In genomic region chr3:52339612-52340011, GRCh38 we compare ENCODE assay signal across 8 cellular contexts. TPM values are rescaled to one million over a fixed set of nuclear protein-coding genes. Genes with fewer than 3 reads are reported as not detected.
DNase-seq lines count a peak whose midpoint lies in the region; ATAC-seq, FAIRE-seq and TF ChIP-seq lines count a peak whose summit lies in the region.

No MANE protein-coding gene starts in this region.

- H2AFZ ChIP-seq in SU-DHL-6 (ENCODE audit: low read depth, low read length, severe bottlenecking): no peak overlapping the region

- no peak for TF ChIP-seq POLR2A in breast epithelium (IDR thresholded peaks at IDR 0.05)

- no peaks in the 10 kb centered on the region for H4K20me1 ChIP-seq in SU-DHL-6 (ENCODE audit: low read depth, low read length)

- H3K9me3 ChIP-seq in SU-DHL-6 (ENCODE audit: insufficient read depth, low read length): no peaks in the 10 kb centered on the region
- H3K9me3 ChIP-seq in breast epithelium: no peaks in the 10 kb centered on the region

- H3K36me3 ChIP-seq in SU-DHL-6 (ENCODE audit: low read length): no peaks in the 10 kb centered on the region
- H3K36me3 ChIP-seq in breast epithelium: no peaks in the 10 kb centered on the region

- ATAC-seq in Right ventricle myocardium inferior (peak; percentile 31), GM21786 (IDR thresholded peaks at IDR 0.05; ENCODE audit: unreplicated experiment) (no peak)

- no peak overlapping the region for H3K9ac ChIP-seq in SU-DHL-6 (ENCODE audit: low read length)

- H3K27ac ChIP-seq in SU-DHL-6 (ENCODE audit: low read depth, low read length): no peak overlapping the region
- H3K27ac ChIP-seq in breast epithelium: no peak overlapping the region

- H3K27me3 ChIP-seq in SU-DHL-6 (ENCODE audit: low read length) (no peaks in the 10 kb centered on the region), breast epithelium (no peaks in the 10 kb centered on the region)

- no peaks in the 10 kb centered on the region; the same call in 1 of the 2 replicates for H3F3A ChIP-seq in SU-DHL-6 (ENCODE audit: insufficient read depth)

- intact Hi-C loops in Right ventricle myocardium inferior (cut with DNase I) (loop anchor here (1.0 to 5.0 kb wide), 3 partner anchors 48 to 337 kb away; no protein-coding TSS in a partner anchor), cardiac septum (cut with DNase I) (loop anchor here (10.0 kb wide), 1 partner anchor 335 kb away; no protein-coding TSS in a partner anchor), breast epithelium (cut with DNase I; ENCODE audit: low total_unique reads) (no loop called here)

- TF ChIP-seq CTCF in SU-DHL-6 (IDR thresholded peaks at IDR 0.05; ENCODE audit: insufficient read depth, low read length, poor library complexity, severe bottlenecking): peak; percentile 51
- TF ChIP-seq CTCF in breast epithelium (IDR thresholded peaks at IDR 0.05): peak; percentile 73 to 83 (median 82)

- H3K4me2 ChIP-seq in SU-DHL-6 (ENCODE audit: low read depth, low read length, poor library complexity, severe bottlenecking): no peak overlapping the region

- DNase-seq in Right ventricle myocardium inferior (ENCODE audit: missing footprints) (no peak), cardiac septum (ENCODE audit: low spot score) (no peak), NCI-H1694 (lab: John Stamatoyannopoulos, UW) (peak; percentile 14), breast epithelium (ENCODE audit: low spot score in 2 of 2) (no peak)
- DNase-seq in stimulated activated CD4-positive, alpha-beta T cell treated with anti-CD3 and anti-CD28 coated beads, TNF-alpha, amount 100 ng/mL, for 24 hours (ENCODE audit: low read depth in 3 of 3): peak in 2 of 3 experiments; percentile 10 to 22

- H3K4me3 ChIP-seq in SU-DHL-6 (ENCODE audit: insufficient read depth, low read length, poor library complexity, severe bottlenecking) (no peak overlapping the region), breast epithelium (no peak overlapping the region)

- H3K9me2 ChIP-seq in SU-DHL-6 (replicated peaks; ENCODE audit: insufficient read depth, low read length): no peaks in the 10 kb centered on the region

- no peaks in the 10 kb centered on the region for H3K4me1 ChIP-seq in breast epithelium

- FAIRE-seq in islet of Langerhans (lab: Jason Lieb, UNC): peak; percentile 93

- H3K79me2 ChIP-seq in SU-DHL-6 (ENCODE audit: insufficient read depth, low read length): no peaks in the 10 kb centered on the region

RNA-seq across cellular contexts. Expression of gene DNAH1, which starts 23.5 kb away (rescaled TPM):
- total RNA-seq in Right ventricle myocardium inferior (2.2 TPM), cardiac septum (4.2 TPM), breast epithelium (10 to 100 TPM in 2 of 3 donors, 1 to 10 TPM in 1; 7.5 to 11.5 (median 10.8) TPM)

RNA-seq across cellular contexts. Expression of gene GLYCTK, which starts 52.0 kb away (rescaled TPM):
- total RNA-seq in Right ventricle myocardium inferior (5.2 TPM), cardiac septum (6.4 TPM), breast epithelium (10 to 100 TPM in 1 of 3 donors, 1 to 10 TPM in 2; 7.3 to 17.8 (median 9.5) TPM)

Comparison
In these comparisons a context has a peak if more than half of its experiments do, and no peak if none do; other contexts are left out.
1. DNase-seq: peak in NCI-H1694 (single experiment) and stimulated activated CD4-positive, alpha-beta T cell treated with anti-CD3 and anti-CD28 coated beads, TNF-alpha, amount 100 ng/mL, for 24 hours (2 of 3); none in Right ventricle myocardium inferior (single experiment), cardiac septum (single experiment) and breast epithelium (0 of 2).